ENCODE assay signal across 10 cellular contexts in genomic region chr3:192042116-192042515, GRCh38.
DNase-seq lines count a peak whose midpoint lies in the region; ATAC-seq and TF ChIP-seq lines count a peak whose summit lies in the region.
"Had no signal": no experiment of that assay in that cellular context is flagged by ENCODE, and none has a peak within 500 bp of the region (broad histone marks: within the 10 kb centered on the region; RNA-seq: fewer than 3 reads in every experiment).

No MANE protein-coding gene starts in this region.

- TF ChIP-seq POLR2A in right lobe of liver (IDR thresholded peaks at IDR 0.05), result no peak

- H3K36me3 ChIP-seq in right lobe of liver, result no peaks in the 10 kb centered on the region
- H3K36me3 ChIP-seq: SJSA1 had no signal

- intact Hi-C loops in right lobe of liver (cut with DNase I), result no loop called here

- H3K4me3 ChIP-seq in GM12864 (ENCODE audit: low read depth, low read length), result no peak overlapping the region
- H3K4me3 ChIP-seq in right lobe of liver, result no peak overlapping the region
- H3K4me3 ChIP-seq: SJSA1 had no signal

- peak; percentile 90 for DNase-seq in GM12864 (ENCODE audit: low read depth)
- no peak for DNase-seq in right lobe of liver
- no peak for DNase-seq in DMS114 treated with DMSO at 0.1 percent for 48 hours (lab: John Stamatoyannopoulos, UW; ENCODE audit: unreplicated experiment)
- no peak for DNase-seq in activated effector memory CD4-positive, alpha-beta T cell treated with anti-CD3 and anti-CD28 coated beads, Interleukin-2, amount 50 U/mL, for 16 hours
- DNase-seq in hypothalamus (lab: John Stamatoyannopoulos, UW), result no peak
- DNase-seq: stimulated activated CD4-positive, alpha-beta T cell treated with anti-CD3 and anti-CD28 coated beads, Interleukin-12 subunit alpha, Interleukin-12 subunit beta, amount 100 ng/mL, for 4 hours had no signal

- H3K4me1 ChIP-seq in right lobe of liver, result no peaks in the 10 kb centered on the region
- H3K4me1 ChIP-seq: SJSA1 had no signal

- no peak overlapping the region for H3K27ac ChIP-seq in right lobe of liver
- H3K27ac ChIP-seq: SJSA1 had no signal

- peak; percentile 98 for ATAC-seq in GM19351 (IDR thresholded peaks at IDR 0.05; ENCODE audit: unreplicated experiment)
- ATAC-seq in HG02798 (IDR thresholded peaks at IDR 0.05; ENCODE audit: poor library complexity, unreplicated experiment), result peak; percentile 98
- ATAC-seq in HG03520 (IDR thresholded peaks at IDR 0.05; ENCODE audit: unreplicated experiment), result peak; percentile 98
- no peak for ATAC-seq in right lobe of liver

- TF ChIP-seq CTCF in GM12864 (IDR thresholded peaks at IDR 0.05; ENCODE audit: low read depth, low read length, missing control alignments), result no peak
- no peak for TF ChIP-seq CTCF in right lobe of liver (IDR thresholded peaks at IDR 0.05)

- WGBS in right lobe of liver (ENCODE audit: insufficient coverage, low coverage, low lambda C conversion rate, missing lambda C conversion rate), result 72% methylated on average over 3 of the region's 3 CpGs

- H3K9me3 ChIP-seq in right lobe of liver, result no peaks in the 10 kb centered on the region
- H3K9me3 ChIP-seq: SJSA1 had no signal

- no peaks in the 10 kb centered on the region for H3K27me3 ChIP-seq in right lobe of liver
- H3K27me3 ChIP-seq: SJSA1 had no signal

Comparison
In these comparisons a context has a peak if more than half of its experiments do, and no peak if none do; other contexts are left out.
1. ATAC-seq: peak in GM19351 (single experiment), HG02798 (single experiment) and HG03520 (single experiment); none in right lobe of liver (0 of 4).